In the genomic region with DNA sequence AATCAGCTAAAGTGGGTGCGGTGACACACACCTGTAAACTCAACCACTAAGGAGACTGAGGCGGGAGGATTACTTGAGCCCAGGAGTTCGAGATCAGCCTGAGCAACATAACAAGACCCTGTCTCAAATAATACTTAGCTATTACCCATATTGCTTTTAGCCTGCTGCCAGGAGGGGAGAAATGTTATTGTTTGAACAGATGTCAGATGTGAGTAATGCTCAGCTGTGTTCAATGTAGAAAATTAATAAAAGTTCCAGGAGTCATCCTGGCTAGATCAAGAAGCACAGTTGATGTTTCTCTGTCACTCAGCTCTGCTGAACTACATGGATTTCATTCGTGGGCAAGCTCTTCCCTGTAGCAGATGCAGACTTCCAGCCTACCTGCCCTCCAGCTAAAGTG, we compare ENCODE assay signal across 19 cellular contexts. TPM values are rescaled to one million over a fixed set of nuclear protein-coding genes. Genes with fewer than 3 reads are reported as not detected.
DNase-seq lines count a peak whose midpoint lies in the region; ATAC-seq, FAIRE-seq and TF ChIP-seq lines count a peak whose summit lies in the region.
"Had no signal": no experiment of that assay in that cellular context is flagged by ENCODE, and none has a peak within 500 bp of the region (broad histone marks: within the 10 kb centered on the region; RNA-seq: fewer than 3 reads in every experiment).

No MANE protein-coding gene starts in this region.

- DNase-seq in HCEC 1CT (peak; percentile 32), dermis blood vessel endothelial cell (peak; percentile 36), glutamatergic neuron (no peak), osteoblast (ENCODE audit: insufficient read length, low spot score, missing footprints) (peak; percentile 66), GM12891 (ENCODE audit: insufficient read length, low spot score) (no peak), NCI-H2227 treated with DMSO at 0.1 percent for 48 hours (lab: John Stamatoyannopoulos, UW) (no peak)
- DNase-seq: DMS153, GOT3, HFFc6, NCI-H1417 treated with DMSO at 0.1 percent for 48 hours, NCI-H2029 treated with DMSO at 0.1 percent for 48 hours, NCI-H510A treated with DMSO at 0.1 percent for 48 hours had no signal

- no peak overlapping the region for H3K4me2 ChIP-seq in osteoblast (ENCODE audit: insufficient read depth, low read length)
- H3K4me2 ChIP-seq: A549 had no signal

- TF ChIP-seq CTCF in glutamatergic neuron (IDR thresholded peaks at IDR 0.05; ENCODE audit: partially characterized antibody, unreplicated experiment): no peak
- TF ChIP-seq CTCF in osteoblast (IDR thresholded peaks at IDR 0.05; ENCODE audit: extremely low read depth, low read depth, low read length): no peak

- H3K27me3 ChIP-seq in osteoblast (ENCODE audit: insufficient read depth, low read length): no peaks in the 10 kb centered on the region
- H3K27me3 ChIP-seq: SJCRH30 had no signal

- H3K27me3 Mint-ChIP-seq in glutamatergic neuron (ENCODE audit: unreplicated experiment): no peaks in the 10 kb centered on the region

- H3K27ac Mint-ChIP-seq in glutamatergic neuron (ENCODE audit: unreplicated experiment): peak overlapping the region; percentile 15
- H3K27ac Mint-ChIP-seq: HFFc6 had no signal

- peaks cover 2% of the 10 kb centered on the region for H3K9me3 Mint-ChIP-seq in glutamatergic neuron (ENCODE audit: unreplicated experiment)
- H3K9me3 Mint-ChIP-seq: HFFc6 had no signal

- H3K4me1 Mint-ChIP-seq in glutamatergic neuron (ENCODE audit: low read depth, unreplicated experiment): peaks cover 31% of the 10 kb centered on the region

- H3K4me3 Mint-ChIP-seq in glutamatergic neuron (ENCODE audit: unreplicated experiment): peak overlapping the region; percentile 6
- H3K4me3 Mint-ChIP-seq: HFFc6 had no signal

- H3K4me1 ChIP-seq in osteoblast (ENCODE audit: insufficient read depth, low read length): peaks cover 51% of the 10 kb centered on the region
- H3K4me1 ChIP-seq: A549, SJCRH30 had no signal

- H2AFZ ChIP-seq in osteoblast (ENCODE audit: low read length): no peak overlapping the region

- H3K36me3 Mint-ChIP-seq in glutamatergic neuron (ENCODE audit: unreplicated experiment): no peaks in the 10 kb centered on the region

- peaks cover 14% of the 10 kb centered on the region for H3K36me3 ChIP-seq in osteoblast (ENCODE audit: insufficient read depth, low read length)

- H3K4me3 ChIP-seq in osteoblast (ENCODE audit: insufficient read depth, low read length): no peak overlapping the region
- H3K4me3 ChIP-seq: A549, GM12878, SJCRH30 had no signal

- no peak for FAIRE-seq in GM12891 (lab: Jason Lieb, UNC)
- FAIRE-seq: A549, GM12878, HepG2 had no signal

- peaks cover 4% of the 10 kb centered on the region for H3K79me2 ChIP-seq in osteoblast (ENCODE audit: insufficient read depth, low read length)

- no peaks in the 10 kb centered on the region for H4K20me1 ChIP-seq in osteoblast (ENCODE audit: insufficient read depth, low read length)

- H3K27ac ChIP-seq in osteoblast (ENCODE audit: low read depth, low read length): no peak overlapping the region
- H3K27ac ChIP-seq: A549, C4-2B, SJCRH30 had no signal

- H3K9me3 ChIP-seq in osteoblast (ENCODE audit: low read depth, low read length): no peaks in the 10 kb centered on the region
- H3K9me3 ChIP-seq: A549, SJCRH30 had no signal

- TF ChIP-seq POLR2A in GM12891 (IDR thresholded peaks at IDR 0.05; ENCODE audit: low read depth, low read length): no peak

- no peak for ATAC-seq in HG02852 (IDR thresholded peaks at IDR 0.05; ENCODE audit: unreplicated experiment)
- ATAC-seq in HG03354 (IDR thresholded peaks at IDR 0.05; ENCODE audit: poor library complexity, severe bottlenecking, unreplicated experiment): no peak
- ATAC-seq: A549, GM12878 had no signal

TF ChIP-seq in GM12891, 5 proteins besides CTCF, POLR2A, EP300 and RAD21:
- TF ChIP-seq POLR2AphosphoS5 (IDR thresholded peaks at IDR 0.05; ENCODE audit: low read depth, low read length) (no peak), TAF1 (IDR thresholded peaks at IDR 0.05; ENCODE audit: low read depth, low read length) (no peak), PAX5 (IDR thresholded peaks at IDR 0.05; ENCODE audit: insufficient read depth, low read length, severe bottlenecking) (no peak), SPI1 (IDR thresholded peaks at IDR 0.05; ENCODE audit: low read depth, low read length) (no peak)

RNA-seq across cellular contexts. Expression of gene LSM3, which starts 22.2 kb away (rescaled TPM):
- 8.1 and 10.2 TPM in 2 replicates for total RNA-seq in dermis blood vessel endothelial cell
- total RNA-seq in glutamatergic neuron (ENCODE audit: unreplicated experiment): 8.4 TPM
- total RNA-seq in osteoblast: 5.1 and 5.6 TPM in 2 replicates
- 21.3 TPM for polyA plus RNA-seq in GM12891 (2012; ENCODE audit: low read depth, missing spikeins)

RNA-seq across cellular contexts. Expression of gene XPC, which starts 22.4 kb away (rescaled TPM):
- total RNA-seq in dermis blood vessel endothelial cell (43.6 and 60.0 TPM in 2 replicates), glutamatergic neuron (ENCODE audit: unreplicated experiment) (39.5 TPM), osteoblast (50.1 and 52.1 TPM in 2 replicates)
- 23.6 TPM for polyA plus RNA-seq in GM12891 (2012; ENCODE audit: low read depth, missing spikeins)

Comparison
In these comparisons a context has a peak if more than half of its experiments do, and no peak if none do; other contexts are left out.
1. DNase-seq: peak in HCEC 1CT (single experiment), dermis blood vessel endothelial cell (single experiment) and osteoblast (single experiment); none in glutamatergic neuron (single experiment), GM12891 (single experiment) and NCI-H2227 treated with DMSO at 0.1 percent for 48 hours (single experiment).